ENCODE assay signal across 3 cellular contexts in the genomic region with DNA sequence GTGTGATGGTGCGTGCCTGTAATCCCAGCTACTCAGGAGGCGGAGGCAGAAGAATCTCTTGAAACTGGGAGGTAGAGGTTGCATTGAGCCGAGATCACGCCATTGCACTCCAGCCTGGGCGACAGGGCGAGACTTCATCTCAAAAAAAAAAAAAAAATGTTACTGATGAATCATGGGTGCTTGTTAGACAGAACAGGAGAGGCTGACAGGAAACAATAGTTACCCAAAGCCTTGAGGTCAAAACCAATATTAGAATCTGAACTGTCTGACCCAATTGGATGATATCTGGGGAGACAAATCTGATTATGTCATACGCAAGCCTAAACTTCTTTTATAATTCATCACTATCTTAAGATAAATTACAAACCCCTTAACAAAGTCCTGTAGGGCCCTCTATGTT.
"Had no signal": no experiment of that assay in that cellular context is flagged by ENCODE, and none has a peak within 500 bp of the region (broad histone marks: within the 10 kb centered on the region; RNA-seq: fewer than 3 reads in every experiment).

No MANE protein-coding gene starts in this region.

- H3K4me3 ChIP-seq: GM12878 had no signal

- ATAC-seq: GM12878 had no signal

- DNase-seq: GDM1, GF-D8 had no signal
